ENCODE assay signal across 10 cellular contexts in the genomic region with DNA sequence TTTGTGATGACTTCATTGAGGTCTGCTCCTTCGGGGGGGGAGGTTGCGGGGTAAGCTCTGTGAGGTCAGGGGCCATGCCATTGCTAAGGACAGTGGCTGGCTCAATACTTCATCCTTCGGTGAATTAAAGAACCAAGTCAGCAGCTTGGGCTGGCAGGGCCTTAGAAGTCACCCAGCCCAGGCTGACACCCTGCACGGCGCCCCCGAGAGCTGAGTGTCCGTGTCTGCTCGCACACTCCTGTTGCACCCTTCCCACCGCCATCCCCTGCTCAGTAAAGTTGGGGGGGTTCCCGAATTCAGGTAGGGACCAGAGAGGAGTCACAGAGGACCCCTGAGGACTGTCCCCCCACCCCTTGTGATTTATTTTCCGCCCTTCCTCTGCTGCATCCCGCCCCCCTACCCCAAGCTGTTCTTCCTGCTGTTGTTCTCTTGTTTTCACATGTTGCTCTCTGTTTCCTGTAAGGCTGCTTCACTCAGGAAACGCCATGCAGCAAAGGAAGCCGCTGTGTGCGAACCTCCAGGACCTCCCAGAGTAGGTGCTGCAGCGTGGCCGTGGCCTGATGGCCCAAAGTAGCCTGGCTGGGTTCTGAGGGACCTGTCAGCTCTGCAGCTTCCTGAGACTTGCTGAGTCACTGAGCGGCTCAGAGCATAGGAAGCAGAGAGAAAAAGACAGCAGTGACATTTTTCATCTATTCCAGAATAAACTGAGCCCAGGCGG. TPM values are rescaled to one million over a fixed set of nuclear protein-coding genes. Genes with fewer than 3 reads are reported as not detected.
DNase-seq lines count a peak whose midpoint lies in the region; ATAC-seq and TF ChIP-seq lines count a peak whose summit lies in the region.
"Had no signal": no experiment of that assay in that cellular context is flagged by ENCODE, and none has a peak within 500 bp of the region (broad histone marks: within the 10 kb centered on the region; RNA-seq: fewer than 3 reads in every experiment).

No MANE protein-coding gene starts in this region.

- H3K27ac ChIP-seq in parathyroid adenoma: peak overlapping the region; percentile 67
- no peak overlapping the region for H3K27ac ChIP-seq in hepatocyte

- peak overlapping the region in 3 of 7 donors; percentile 42 to 53 (median 42) for H3K27ac Mint-ChIP-seq in CD14-positive monocyte

- H3K36me3 Mint-ChIP-seq in CD14-positive monocyte: peaks cover 0 to 2% of the 10 kb centered on the region in 2 donors

- H4K20me1 ChIP-seq in hepatocyte (ENCODE audit: insufficient read depth, poor library complexity, severe bottlenecking): no peaks in the 10 kb centered on the region

- ATAC-seq in GM18867 (IDR thresholded peaks at IDR 0.05; ENCODE audit: unreplicated experiment) (no peak), HG03135 (IDR thresholded peaks at IDR 0.05; ENCODE audit: unreplicated experiment) (no peak)

- in situ Hi-C loops in HAP-1 (cut with MboI; ENCODE audit: low sequenced_read_pairs): no loop called here

- H2AFZ ChIP-seq in parathyroid adenoma (no peak overlapping the region), hepatocyte (no peak overlapping the region)

- no peak overlapping the region for H3K4me3 ChIP-seq in choroid plexus epithelial cell (ENCODE audit: low read depth, low read length)
- H3K4me3 ChIP-seq in parathyroid adenoma (ENCODE audit: low read depth, low read length): no peak overlapping the region
- no peak overlapping the region for H3K4me3 ChIP-seq in hepatocyte
- no peak overlapping the region for H3K4me3 ChIP-seq in HAP-1

- H3K9ac ChIP-seq in parathyroid adenoma: no peak overlapping the region

- H3K27me3 ChIP-seq in parathyroid adenoma (ENCODE audit: control insufficient read depth, insufficient read depth, low read length) (no peaks in the 10 kb centered on the region), hepatocyte (no peaks in the 10 kb centered on the region), HAP-1 (ENCODE audit: low read depth) (no peaks in the 10 kb centered on the region)

- H3K9me3 ChIP-seq in parathyroid adenoma (ENCODE audit: control insufficient read depth, low read length) (no peaks in the 10 kb centered on the region), hepatocyte (ENCODE audit: low read depth) (no peaks in the 10 kb centered on the region), HAP-1 (peaks cover 2% of the 10 kb centered on the region; the same call in 1 of the 2 replicates)

- H3K9me2 ChIP-seq in hepatocyte (replicated peaks; ENCODE audit: insufficient read depth): no peaks in the 10 kb centered on the region

- WGBS in hepatocyte (ENCODE audit: low lambda C conversion rate, missing lambda C conversion rate): 85% methylated on average over 19 of the region's 19 CpGs

- H3K9me3 Mint-ChIP-seq in CD14-positive monocyte: no peaks in the 10 kb centered on the region

- H3K36me3 ChIP-seq in parathyroid adenoma (ENCODE audit: control insufficient read depth, insufficient read depth, low read length) (no peaks in the 10 kb centered on the region), hepatocyte (replicated peaks; ENCODE audit: insufficient read depth, low read depth) (no peaks in the 10 kb centered on the region), HAP-1 (replicated peaks) (no peaks in the 10 kb centered on the region)

- DNase-seq in CD14-positive monocyte (ENCODE audit: low spot score) (no peak), T-helper 22 cell (ENCODE audit: low read depth) (peak; percentile 20), choroid plexus epithelial cell (ENCODE audit: low read depth) (peak; percentile 20), hepatocyte (ENCODE audit: low spot score) (no peak), HAP-1 (ENCODE audit: low spot score in 2 of 2) (no peak)
- DNase-seq: glutamatergic neuron had no signal

- H3K4me3 Mint-ChIP-seq in CD14-positive monocyte: peak overlapping the region; percentile 45 to 76

- no peaks in the 10 kb centered on the region for H3K79me2 ChIP-seq in parathyroid adenoma
- no peaks in the 10 kb centered on the region for H3K79me2 ChIP-seq in hepatocyte

- peaks cover 20% of the 10 kb centered on the region for H3K4me1 Mint-ChIP-seq in CD14-positive monocyte

- intact Hi-C loops in CD14-positive monocyte (cut with micrococcal nuclease): no loop called here

- H3K27me3 Mint-ChIP-seq in CD14-positive monocyte (ENCODE audit: low read depth in 3 of 3): peaks cover 5 to 9% (median 6%) of the 10 kb centered on the region in 3 donors

- TF ChIP-seq CTCF in CD14-positive monocyte (IDR thresholded peaks at IDR 0.05) (no peak), choroid plexus epithelial cell (conservative IDR thresholded peaks at IDR 0.05; ENCODE audit: low read depth, low read length) (no peak), parathyroid adenoma (IDR thresholded peaks at IDR 0.05) (no peak), hepatocyte (IDR thresholded peaks at IDR 0.05; ENCODE audit: poor library complexity) (no peak)

- H3K4me1 ChIP-seq in parathyroid adenoma: no peaks in the 10 kb centered on the region
- H3K4me1 ChIP-seq in hepatocyte (ENCODE audit: insufficient read depth): peaks cover 6% of the 10 kb centered on the region
- H3K4me1 ChIP-seq in HAP-1: no peaks in the 10 kb centered on the region

- H3K4me2 ChIP-seq in parathyroid adenoma (ENCODE audit: low read length) (no peak overlapping the region), hepatocyte (no peak overlapping the region)

RNA-seq across cellular contexts. Expression of a gene that starts 14.4 kb away (rescaled TPM):
- under 1 TPM; 0.11 to 0.15 TPM for polyA plus RNA-seq in CD14-positive monocyte
- total RNA-seq in hepatocyte: 0.23 and 0.76 TPM in 2 replicates
- polyA plus RNA-seq in hepatocyte: 0.11 and 0.50 TPM in 2 replicates
- total RNA-seq: Daoy had no signal

RNA-seq across cellular contexts. Expression of a gene that starts 21.7 kb away (rescaled TPM):
- polyA plus RNA-seq in CD14-positive monocyte: under 1 TPM; 0.19 to 0.50 TPM
- 0.17 and 1.3 TPM in 2 replicates for total RNA-seq in hepatocyte
- polyA plus RNA-seq in hepatocyte: 0.35 and 1.0 TPM in 2 replicates

RNA-seq across cellular contexts. Expression of a gene that starts 45.0 kb away (rescaled TPM):
- polyA plus RNA-seq in CD14-positive monocyte (1 to 10 TPM in 1 of 2 donors, under 1 TPM in 1; 0.74 to 2.7 TPM), hepatocyte (not detected in 2 replicates)
- total RNA-seq in hepatocyte: not detected in 2 replicates
- total RNA-seq: Daoy had no signal

Comparison
In these comparisons a context has a peak if more than half of its experiments do, and no peak if none do; other contexts are left out.
1. DNase-seq: peak in T-helper 22 cell (single experiment) and choroid plexus epithelial cell (single experiment); none in CD14-positive monocyte (single experiment), hepatocyte (single experiment) and HAP-1 (0 of 2).